ENCODE assay signal across 1 cellular context in genomic region chr9:83992407-83992806, GRCh38.
TF ChIP-seq lines count a peak whose summit lies in the region.

No MANE protein-coding gene starts in this region.

TF ChIP-seq in K562, 482 proteins besides CTCF, POLR2A, EP300 and RAD21 (continued from another document):
- TF ChIP-seq, protein P1, sequence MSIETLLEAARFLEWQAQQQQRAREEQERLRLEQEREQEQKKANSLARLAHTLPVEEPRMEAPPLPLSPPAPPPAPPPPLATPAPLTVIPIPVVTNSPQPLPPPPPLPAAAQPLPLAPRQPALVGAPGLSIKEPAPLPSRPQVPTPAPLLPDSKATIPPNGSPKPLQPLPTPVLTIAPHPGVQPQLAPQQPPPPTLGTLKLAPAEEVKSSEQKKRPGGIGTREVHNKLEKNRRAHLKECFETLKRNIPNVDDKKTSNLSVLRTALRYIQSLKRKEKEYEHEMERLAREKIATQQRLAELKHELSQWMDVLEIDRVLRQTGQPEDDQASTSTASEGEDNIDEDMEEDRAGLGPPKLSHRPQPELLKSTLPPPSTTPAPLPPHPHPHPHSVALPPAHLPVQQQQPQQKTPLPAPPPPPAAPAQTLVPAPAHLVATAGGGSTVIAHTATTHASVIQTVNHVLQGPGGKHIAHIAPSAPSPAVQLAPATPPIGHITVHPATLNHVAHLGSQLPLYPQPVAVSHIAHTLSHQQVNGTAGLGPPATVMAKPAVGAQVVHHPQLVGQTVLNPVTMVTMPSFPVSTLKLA (conservative IDR thresholded peaks at IDR 0.05): peak in 1 of 2 experiments; percentile 59; a peak in 2 of 4 replicates
- TF ChIP-seq DIDO1 (tag; IDR thresholded peaks at IDR 0.05; ENCODE audit: low read depth): no peak
- TF ChIP-seq KAT7 (CRISPR knock-in tag; IDR thresholded peaks at IDR 0.05; ENCODE audit: borderline replicate concordance): no peak
- TF ChIP-seq NFE2 (IDR thresholded peaks at IDR 0.05; ENCODE audit: low read depth): peak; percentile 88
- 0 out of 2 replicates have a peak, but pooled peaks have one; percentile 24 for TF ChIP-seq FOSL1 (tag; conservative IDR thresholded peaks at IDR 0.05)
- TF ChIP-seq, protein P2, sequence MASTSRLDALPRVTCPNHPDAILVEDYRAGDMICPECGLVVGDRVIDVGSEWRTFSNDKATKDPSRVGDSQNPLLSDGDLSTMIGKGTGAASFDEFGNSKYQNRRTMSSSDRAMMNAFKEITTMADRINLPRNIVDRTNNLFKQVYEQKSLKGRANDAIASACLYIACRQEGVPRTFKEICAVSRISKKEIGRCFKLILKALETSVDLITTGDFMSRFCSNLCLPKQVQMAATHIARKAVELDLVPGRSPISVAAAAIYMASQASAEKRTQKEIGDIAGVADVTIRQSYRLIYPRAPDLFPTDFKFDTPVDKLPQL (IDR thresholded peaks at IDR 0.05; ENCODE audit: extremely low read depth, insufficient read length): no peak
- no peak for TF ChIP-seq WHSC1 (IDR thresholded peaks at IDR 0.05; ENCODE audit: low read length)
- TF ChIP-seq, protein P3, sequence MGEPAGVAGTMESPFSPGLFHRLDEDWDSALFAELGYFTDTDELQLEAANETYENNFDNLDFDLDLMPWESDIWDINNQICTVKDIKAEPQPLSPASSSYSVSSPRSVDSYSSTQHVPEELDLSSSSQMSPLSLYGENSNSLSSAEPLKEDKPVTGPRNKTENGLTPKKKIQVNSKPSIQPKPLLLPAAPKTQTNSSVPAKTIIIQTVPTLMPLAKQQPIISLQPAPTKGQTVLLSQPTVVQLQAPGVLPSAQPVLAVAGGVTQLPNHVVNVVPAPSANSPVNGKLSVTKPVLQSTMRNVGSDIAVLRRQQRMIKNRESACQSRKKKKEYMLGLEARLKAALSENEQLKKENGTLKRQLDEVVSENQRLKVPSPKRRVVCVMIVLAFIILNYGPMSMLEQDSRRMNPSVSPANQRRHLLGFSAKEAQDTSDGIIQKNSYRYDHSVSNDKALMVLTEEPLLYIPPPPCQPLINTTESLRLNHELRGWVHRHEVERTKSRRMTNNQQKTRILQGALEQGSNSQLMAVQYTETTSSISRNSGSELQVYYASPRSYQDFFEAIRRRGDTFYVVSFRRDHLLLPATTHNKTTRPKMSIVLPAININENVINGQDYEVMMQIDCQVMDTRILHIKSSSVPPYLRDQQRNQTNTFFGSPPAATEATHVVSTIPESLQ (CRISPR knock-in tag; IDR thresholded peaks at IDR 0.05): no peak
- no peak for TF ChIP-seq MCM7 (IDR thresholded peaks at IDR 0.05)
- peak; percentile 54 for TF ChIP-seq MAFG (tag; conservative IDR thresholded peaks at IDR 0.05)
- no peak for TF ChIP-seq HINFP (tag; conservative IDR thresholded peaks at IDR 0.05; ENCODE audit: low read depth)
- TF ChIP-seq ZNF274 (IDR thresholded peaks at IDR 0.05; ENCODE audit: borderline replicate concordance, low read depth, low read length): no peak
- no peak for TF ChIP-seq SIN3B (IDR thresholded peaks at IDR 0.05; ENCODE audit: low read depth)
- TF ChIP-seq, protein P4, sequence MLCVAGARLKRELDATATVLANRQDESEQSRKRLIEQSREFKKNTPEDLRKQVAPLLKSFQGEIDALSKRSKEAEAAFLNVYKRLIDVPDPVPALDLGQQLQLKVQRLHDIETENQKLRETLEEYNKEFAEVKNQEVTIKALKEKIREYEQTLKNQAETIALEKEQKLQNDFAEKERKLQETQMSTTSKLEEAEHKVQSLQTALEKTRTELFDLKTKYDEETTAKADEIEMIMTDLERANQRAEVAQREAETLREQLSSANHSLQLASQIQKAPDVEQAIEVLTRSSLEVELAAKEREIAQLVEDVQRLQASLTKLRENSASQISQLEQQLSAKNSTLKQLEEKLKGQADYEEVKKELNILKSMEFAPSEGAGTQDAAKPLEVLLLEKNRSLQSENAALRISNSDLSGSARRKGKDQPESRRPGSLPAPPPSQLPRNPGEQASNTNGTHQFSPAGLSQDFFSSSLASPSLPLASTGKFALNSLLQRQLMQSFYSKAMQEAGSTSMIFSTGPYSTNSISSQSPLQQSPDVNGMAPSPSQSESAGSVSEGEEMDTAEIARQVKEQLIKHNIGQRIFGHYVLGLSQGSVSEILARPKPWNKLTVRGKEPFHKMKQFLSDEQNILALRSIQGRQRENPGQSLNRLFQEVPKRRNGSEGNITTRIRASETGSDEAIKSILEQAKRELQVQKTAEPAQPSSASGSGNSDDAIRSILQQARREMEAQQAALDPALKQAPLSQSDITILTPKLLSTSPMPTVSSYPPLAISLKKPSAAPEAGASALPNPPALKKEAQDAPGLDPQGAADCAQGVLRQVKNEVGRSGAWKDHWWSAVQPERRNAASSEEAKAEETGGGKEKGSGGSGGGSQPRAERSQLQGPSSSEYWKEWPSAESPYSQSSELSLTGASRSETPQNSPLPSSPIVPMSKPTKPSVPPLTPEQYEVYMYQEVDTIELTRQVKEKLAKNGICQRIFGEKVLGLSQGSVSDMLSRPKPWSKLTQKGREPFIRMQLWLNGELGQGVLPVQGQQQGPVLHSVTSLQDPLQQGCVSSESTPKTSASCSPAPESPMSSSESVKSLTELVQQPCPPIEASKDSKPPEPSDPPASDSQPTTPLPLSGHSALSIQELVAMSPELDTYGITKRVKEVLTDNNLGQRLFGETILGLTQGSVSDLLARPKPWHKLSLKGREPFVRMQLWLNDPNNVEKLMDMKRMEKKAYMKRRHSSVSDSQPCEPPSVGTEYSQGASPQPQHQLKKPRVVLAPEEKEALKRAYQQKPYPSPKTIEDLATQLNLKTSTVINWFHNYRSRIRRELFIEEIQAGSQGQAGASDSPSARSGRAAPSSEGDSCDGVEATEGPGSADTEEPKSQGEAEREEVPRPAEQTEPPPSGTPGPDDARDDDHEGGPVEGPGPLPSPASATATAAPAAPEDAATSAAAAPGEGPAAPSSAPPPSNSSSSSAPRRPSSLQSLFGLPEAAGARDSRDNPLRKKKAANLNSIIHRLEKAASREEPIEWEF (CRISPR knock-in tag; IDR thresholded peaks at IDR 0.05): peak; percentile 83; the same call in 1 of the 2 replicates
- no peak; the same call in 1 of the 2 replicates for TF ChIP-seq NR2C1 (IDR thresholded peaks at IDR 0.05)
- 0 out of 2 replicates have a peak, but pooled peaks have one; percentile 26 for TF ChIP-seq NR2C1 (tag; IDR thresholded peaks at IDR 0.05)
- TF ChIP-seq JUND (IDR thresholded peaks at IDR 0.05; ENCODE audit: borderline replicate concordance, low read depth, low read length): peak; percentile 32; the same call in 1 of the 2 replicates
- 0 out of 3 replicates have a peak, but pooled peaks have one; percentile 27 for TF ChIP-seq JUND (tag; IDR thresholded peaks at IDR 0.05; ENCODE audit: borderline replicate concordance, low read depth, low read length)
- peak; percentile 21 to 60; a peak in 3 of 4 replicates for TF ChIP-seq FOXK2 (conservative IDR thresholded peaks at IDR 0.05 in 1 of 2, IDR thresholded peaks at IDR 0.05 in 1 of 2; ENCODE audit: low read depth in 2 of 2)
- no peak for TF ChIP-seq THAP7 (CRISPR knock-in tag; IDR thresholded peaks at IDR 0.05)
- TF ChIP-seq C11orf30 (IDR thresholded peaks at IDR 0.05; ENCODE audit: low read depth): peak; percentile 63
- peak; percentile 38; the same call in 1 of the 2 replicates for TF ChIP-seq MAFK (IDR thresholded peaks at IDR 0.05; ENCODE audit: low read length)
- no peak for TF ChIP-seq XRCC5 (IDR thresholded peaks at IDR 0.05; ENCODE audit: low read depth, low read length)
